Comparison of ENCODE assay signal across 21 cellular contexts in the genomic region with DNA sequence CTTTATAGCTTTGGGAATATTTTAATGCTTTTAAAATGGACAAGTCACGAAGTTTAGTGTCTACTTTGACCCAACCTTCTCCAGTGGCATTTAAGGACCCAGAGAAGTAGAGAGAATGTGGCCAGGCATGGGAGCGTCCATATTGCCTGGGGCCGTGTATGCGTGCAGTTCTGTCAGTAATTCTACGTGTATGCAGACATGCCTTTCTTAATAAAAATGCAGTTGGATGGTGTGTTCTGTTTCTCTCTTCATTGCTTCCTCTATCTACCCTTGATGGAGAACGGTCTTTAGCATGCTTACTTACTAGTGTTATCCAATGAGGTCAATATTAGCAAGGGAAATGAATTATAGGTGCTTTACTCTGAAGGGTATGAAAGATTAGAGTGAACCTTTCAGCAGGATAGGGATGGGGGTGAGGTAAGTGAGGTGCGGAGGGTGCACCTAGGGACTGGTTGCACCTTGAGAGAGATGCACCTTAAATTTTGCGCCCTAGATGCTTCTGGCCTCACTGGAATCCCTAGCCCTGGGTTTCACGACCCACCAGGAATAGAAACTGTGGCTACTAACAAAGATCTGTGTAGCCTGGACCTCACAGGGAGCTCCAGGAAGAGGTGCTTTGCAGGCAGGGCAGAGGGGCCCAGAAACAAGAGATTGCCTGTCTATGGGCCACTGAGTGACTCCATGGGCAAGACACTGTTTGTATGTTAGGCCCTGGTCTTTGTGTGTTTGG.
DNase-seq lines count a peak whose midpoint lies in the region; ATAC-seq, FAIRE-seq and TF ChIP-seq lines count a peak whose summit lies in the region.
"Had no signal": no experiment of that assay in that cellular context is flagged by ENCODE, and none has a peak within 500 bp of the region (broad histone marks: within the 10 kb centered on the region; RNA-seq: fewer than 3 reads in every experiment).

No MANE protein-coding gene starts in this region.

- H3K4ac ChIP-seq in trophoblast cell (ENCODE audit: low read depth, low read length) = no peak overlapping the region

- H2BK5ac ChIP-seq in trophoblast cell (ENCODE audit: low read depth, low read length, poor library complexity) = no peak overlapping the region

- no peak overlapping the region for H4K91ac ChIP-seq in trophoblast cell (ENCODE audit: low read depth, low read length)

- H2BK120ac ChIP-seq in trophoblast cell (ENCODE audit: insufficient read depth, low read length, poor library complexity) = no peak overlapping the region

- no peaks in the 10 kb centered on the region for H3K79me2 ChIP-seq in keratinocyte (ENCODE audit: control insufficient read depth, insufficient read depth, low read length)
- no peaks in the 10 kb centered on the region for H3K79me2 ChIP-seq in trophoblast cell (ENCODE audit: control insufficient read depth, insufficient read depth, low read length, poor library complexity)

- no peak overlapping the region for H3K14ac ChIP-seq in trophoblast cell (ENCODE audit: low read length)

- TF ChIP-seq CTCF in BE2C (IDR thresholded peaks at IDR 0.05; ENCODE audit: low read depth, low read length) (no peak), keratinocyte (optimal IDR thresholded peaks at IDR 0.05 in 1 of 3, IDR thresholded peaks at IDR 0.05 in 1 of 3, conservative IDR thresholded peaks at IDR 0.05 in 1 of 3; ENCODE audit: extremely low read depth in 1 of 3, insufficient read depth in 2 of 3, low read length in 3 of 3) (no peak), Calu3 (IDR thresholded peaks at IDR 0.05; ENCODE audit: unreplicated experiment) (no peak)

- CTCF ChIA-PET in Calu3 (lab: Charles Lee) = no interaction called here

- no peaks in the 10 kb centered on the region for H3K79me1 ChIP-seq in trophoblast cell (ENCODE audit: low read length)

- peaks cover 9% of the 10 kb centered on the region for H3K4me1 Mint-ChIP-seq in Calu3 (ENCODE audit: low read depth, unreplicated experiment)
- no peaks in the 10 kb centered on the region for H3K4me1 Mint-ChIP-seq in stimulated activated naive CD8-positive, alpha-beta T cell treated with anti-CD3 and anti-CD28 coated beads, Interleukin-15, amount 100 ng/mL, for 72 hours

- H3K27me3 Mint-ChIP-seq in Calu3 (ENCODE audit: unreplicated experiment) = no peaks in the 10 kb centered on the region
- H3K27me3 Mint-ChIP-seq in stimulated activated naive CD8-positive, alpha-beta T cell treated with anti-CD3 and anti-CD28 coated beads, Interleukin-15, amount 100 ng/mL, for 72 hours = no peaks in the 10 kb centered on the region
- H3K27me3 Mint-ChIP-seq: CD4-positive, alpha-beta T cell had no signal

- H3K9me1 ChIP-seq in keratinocyte (ENCODE audit: control insufficient read depth, extremely low read depth, insufficient read depth, low read length) = no peaks in the 10 kb centered on the region

- no peak overlapping the region for H2BK12ac ChIP-seq in trophoblast cell (ENCODE audit: low read length)

- H2AFZ ChIP-seq in keratinocyte (ENCODE audit: control insufficient read depth, low read length) (peak overlapping the region; percentile 64), trophoblast cell (ENCODE audit: insufficient read depth, low read length, poor library complexity) (no peak overlapping the region)

- FAIRE-seq in keratinocyte (lab: Jason Lieb, UNC) = no peak
- FAIRE-seq: GM12892, GM18507 had no signal

- no peak overlapping the region for H4K12ac ChIP-seq in trophoblast cell (ENCODE audit: low read depth, low read length)

- H3K27me3 ChIP-seq in BE2C (no peaks in the 10 kb centered on the region), keratinocyte (ENCODE audit: control insufficient read depth, extremely low read depth, insufficient read depth, low read length) (no peaks in the 10 kb centered on the region), trophoblast cell (ENCODE audit: insufficient read depth, low read length) (no peaks in the 10 kb centered on the region)

- H3K9ac ChIP-seq in keratinocyte (ENCODE audit: control insufficient read depth, extremely low read depth, insufficient read depth, low read length) (no peak overlapping the region), trophoblast cell (ENCODE audit: low read length) (no peak overlapping the region)

- dilution Hi-C loops in keratinocyte (cut with MboI; ENCODE audit: extremely low pct_ligation_motif_present, low sequenced_read_pairs) = no loop called here

- H3K27ac Mint-ChIP-seq in Calu3 (ENCODE audit: unreplicated experiment) = no peak overlapping the region
- H3K27ac Mint-ChIP-seq in stimulated activated naive CD8-positive, alpha-beta T cell treated with anti-CD3 and anti-CD28 coated beads, Interleukin-15, amount 100 ng/mL, for 72 hours = no peak overlapping the region
- H3K27ac Mint-ChIP-seq: CD4-positive, alpha-beta T cell; HFFc6 had no signal

- ATAC-seq in stimulated activated naive CD8-positive, alpha-beta T cell treated with anti-CD3 and anti-CD28 coated beads, Interleukin-15, amount 100 ng/mL, for 72 hours = no peak
- ATAC-seq in HG02588 (IDR thresholded peaks at IDR 0.05; ENCODE audit: unreplicated experiment) (no peak), HG03520 (IDR thresholded peaks at IDR 0.05; ENCODE audit: unreplicated experiment) (no peak)
- ATAC-seq: HCT116 had no signal

- no peak overlapping the region for H4K8ac ChIP-seq in trophoblast cell (ENCODE audit: low read depth, low read length)

- peaks cover 5% of the 10 kb centered on the region for H3K9me3 Mint-ChIP-seq in Calu3 (ENCODE audit: low read depth, unreplicated experiment)
- H3K9me3 Mint-ChIP-seq in stimulated activated naive CD8-positive, alpha-beta T cell treated with anti-CD3 and anti-CD28 coated beads, Interleukin-15, amount 100 ng/mL, for 72 hours = peaks cover 0 to 8% of the 10 kb centered on the region in 2 donors
- H3K9me3 Mint-ChIP-seq: CD4-positive, alpha-beta T cell had no signal

- H3K4me2 ChIP-seq in keratinocyte (ENCODE audit: control insufficient read depth, extremely low read depth, insufficient read depth, low read depth, low read length) (no peak overlapping the region), trophoblast cell (ENCODE audit: low read length) (no peak overlapping the region)

- H3K4me3 ChIP-seq in BE2C (ENCODE audit: low read depth, low read length) = no peak overlapping the region
- H3K4me3 ChIP-seq in keratinocyte (ENCODE audit: control insufficient read depth in 2 of 3, extremely low read depth in 1 of 3, insufficient read depth in 2 of 3, low read depth in 1 of 3, low read length in 3 of 3) = no peak overlapping the region
- no peak overlapping the region for H3K4me3 ChIP-seq in trophoblast cell (ENCODE audit: low read depth, low read length)

- H3K9me3 ChIP-seq in BE2C (peaks cover 33% of the 10 kb centered on the region), keratinocyte (ENCODE audit: control insufficient read depth, low read depth, low read length) (no peaks in the 10 kb centered on the region), trophoblast cell (ENCODE audit: insufficient read depth, low read depth, low read length) (no peaks in the 10 kb centered on the region)
- H3K9me3 ChIP-seq: Caco-2 had no signal

- WGBS in trophoblast cell (ENCODE audit: extremely low coverage, insufficient coverage, insufficient read length) = no CpG with 5 or more reads among the region's 9 CpGs

- no TSS peak for BruUV-seq in Calu3 (replicated peaks; lab: Mats Ljungman, UMichigan)

- H3K4me1 ChIP-seq in BE2C = peaks cover 10% of the 10 kb centered on the region
- peaks cover 15% of the 10 kb centered on the region for H3K4me1 ChIP-seq in keratinocyte (ENCODE audit: control insufficient read depth, extremely low read depth, insufficient read depth, low read length)
- H3K4me1 ChIP-seq in trophoblast cell (ENCODE audit: control insufficient read depth in 1 of 2, insufficient read depth in 2 of 2, low read length in 2 of 2) = no peaks in the 10 kb centered on the region
- H3K4me1 ChIP-seq: Caco-2 had no signal

- no peak overlapping the region for H2AK5ac ChIP-seq in trophoblast cell (ENCODE audit: low read length)

- DNase-seq in BE2C (peak; percentile 100), ecto neural progenitor cell (ENCODE audit: low spot score) (peak; percentile 26), keratinocyte (ENCODE audit: low read depth, low spot score) (no peak), trophoblast cell (peak; percentile 62 to 72), Calu3 (no peak)
- no peak for DNase-seq in stimulated activated naive CD8-positive, alpha-beta T cell treated with anti-CD3 and anti-CD28 coated beads, Interleukin-15, amount 100 ng/mL, for 72 hours
- DNase-seq: Caco-2; CD4-positive, alpha-beta T cell; DMS153; DMS79; GDM1; GOT3; H7; HFFc6 had no signal

- no peak overlapping the region for H3K4me3 Mint-ChIP-seq in Calu3 (ENCODE audit: low read depth, unreplicated experiment)
- H3K4me3 Mint-ChIP-seq in stimulated activated naive CD8-positive, alpha-beta T cell treated with anti-CD3 and anti-CD28 coated beads, Interleukin-15, amount 100 ng/mL, for 72 hours = no peak overlapping the region
- H3K4me3 Mint-ChIP-seq: CD4-positive, alpha-beta T cell; HFFc6 had no signal

- H3K36me3 Mint-ChIP-seq in Calu3 (ENCODE audit: insufficient read depth, unreplicated experiment) = no peaks in the 10 kb centered on the region

- peak overlapping the region; percentile 35 for H3K27ac ChIP-seq in keratinocyte (ENCODE audit: control insufficient read depth, insufficient read depth, low read length)
- H3K27ac ChIP-seq in trophoblast cell (ENCODE audit: low read depth, low read length) = no peak overlapping the region
- H3K27ac ChIP-seq: C4-2B, HL-60 had no signal

- no peak overlapping the region for H3K18ac ChIP-seq in trophoblast cell (ENCODE audit: low read length)

- intact Hi-C loops in Calu3 (cut with micrococcal nuclease; ENCODE audit: unreplicated experiment) = no loop called here

- no peaks in the 10 kb centered on the region for H4K20me1 ChIP-seq in keratinocyte (ENCODE audit: control insufficient read depth, extremely low read depth, insufficient read depth, low read length)

- H3K23ac ChIP-seq in trophoblast cell (ENCODE audit: low read length) = no peak overlapping the region

- H3K36me3 ChIP-seq in BE2C (no peaks in the 10 kb centered on the region), keratinocyte (ENCODE audit: control insufficient read depth in 2 of 2, extremely low read depth in 1 of 2, insufficient read depth in 2 of 2, low read length in 2 of 2) (no peaks in the 10 kb centered on the region), trophoblast cell (ENCODE audit: control insufficient read depth in 1 of 2, insufficient read depth in 2 of 2, low read length in 2 of 2) (no peaks in the 10 kb centered on the region)

Comparison
In these comparisons a context has a peak if more than half of its experiments do, and no peak if none do; other contexts are left out.
1. DNase-seq: peak in BE2C (single experiment), ecto neural progenitor cell (single experiment) and trophoblast cell (2 of 2); none in keratinocyte (single experiment), Calu3 (single experiment) and stimulated activated naive CD8-positive, alpha-beta T cell treated with anti-CD3 and anti-CD28 coated beads, Interleukin-15, amount 100 ng/mL, for 72 hours (0 of 2).